ENCODE assay signal across 16 cellular contexts in the genomic region with DNA sequence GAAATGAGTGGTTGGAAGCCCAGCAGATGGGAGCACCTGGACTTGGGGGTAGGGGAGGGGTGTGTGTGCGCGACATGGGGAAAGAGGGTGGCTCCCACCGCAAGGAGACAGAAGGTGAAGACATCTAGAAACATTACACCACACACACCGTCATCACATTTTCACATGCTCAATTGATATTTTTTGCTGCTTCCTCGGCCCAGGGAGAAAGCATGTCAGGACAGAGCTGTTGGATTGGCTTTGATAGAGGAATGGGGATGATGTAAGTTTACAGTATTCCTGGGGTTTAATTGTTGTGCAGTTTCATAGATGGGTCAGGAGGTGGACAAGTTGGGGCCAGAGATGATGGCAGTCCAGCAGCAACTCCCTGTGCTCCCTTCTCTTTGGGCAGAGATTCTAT. TPM values are rescaled to one million over a fixed set of nuclear protein-coding genes. Genes with fewer than 3 reads are reported as not detected.
DNase-seq lines count a peak whose midpoint lies in the region; ATAC-seq and TF ChIP-seq lines count a peak whose summit lies in the region.
"Had no signal": no experiment of that assay in that cellular context is flagged by ENCODE, and none has a peak within 500 bp of the region (broad histone marks: within the 10 kb centered on the region; RNA-seq: fewer than 3 reads in every experiment).

No MANE protein-coding gene starts in this region.

- H3K36me3 ChIP-seq in breast epithelium (no peaks in the 10 kb centered on the region), gastrocnemius medialis (peaks cover 16 to 75% of the 10 kb centered on the region in 2 donors), WERI-Rb-1 (peaks cover 58% of the 10 kb centered on the region), brain microvascular endothelial cell (replicated peaks) (peaks cover 63% of the 10 kb centered on the region)

- H3K4me1 ChIP-seq in breast epithelium (peaks cover 0 to 9% of the 10 kb centered on the region in 2 donors), gastrocnemius medialis (peaks cover 27 to 51% of the 10 kb centered on the region in 2 donors)
- H3K4me1 ChIP-seq: Caco-2 had no signal

- H3K9me3 ChIP-seq in breast epithelium (no peaks in the 10 kb centered on the region), T-helper 17 cell (ENCODE audit: control insufficient read depth, low read length, poor library complexity, severe bottlenecking) (no peaks in the 10 kb centered on the region), gastrocnemius medialis (no peaks in the 10 kb centered on the region), WERI-Rb-1 (ENCODE audit: severe bottlenecking) (no peaks in the 10 kb centered on the region)
- H3K9me3 ChIP-seq: Caco-2 had no signal

- H3K27ac Mint-ChIP-seq in MCF 10A (ENCODE audit: low read depth, unreplicated experiment), result no peak overlapping the region
- peak overlapping the region; percentile 78 for H3K27ac Mint-ChIP-seq in T-helper 17 cell
- H3K27ac Mint-ChIP-seq: B cell, H9 had no signal

- peak overlapping the region; percentile 80 to 88 for H3K27ac ChIP-seq in breast epithelium
- peak overlapping the region; percentile 41 for H3K27ac ChIP-seq in epithelial cell of prostate
- peak overlapping the region; percentile 98 to 100 (median 98) for H3K27ac ChIP-seq in gastrocnemius medialis
- H3K27ac ChIP-seq in WERI-Rb-1, result no peak overlapping the region
- H3K27ac ChIP-seq in brain microvascular endothelial cell, result no peak overlapping the region

- no peaks in the 10 kb centered on the region for H3K9me3 Mint-ChIP-seq in MCF 10A (ENCODE audit: unreplicated experiment)
- H3K9me3 Mint-ChIP-seq: H9 had no signal

- H3K36me3 Mint-ChIP-seq in MCF 10A (ENCODE audit: insufficient read depth, unreplicated experiment) (peaks cover 58% of the 10 kb centered on the region), T-helper 17 cell (ENCODE audit: low read depth) (peaks cover 8% of the 10 kb centered on the region)

- H3K4me3 Mint-ChIP-seq in MCF 10A (ENCODE audit: unreplicated experiment) (no peak overlapping the region), T-helper 17 cell (no peak overlapping the region)
- H3K4me3 Mint-ChIP-seq: B cell; CD4-positive, alpha-beta memory T cell; H9 had no signal

- in situ Hi-C loops in gastrocnemius medialis (cut with MboI; ENCODE audit: low sequenced_read_pairs in 4 of 4), result loop anchor here in 3 of 4 donors (25.0 kb wide), 2 partner anchors 490 to 1565 kb away; partner anchors contain the start of gene YBX3 (in 2 of the 3)
- in situ Hi-C loops in brain microvascular endothelial cell (cut with HindIII; ENCODE audit: low pct_ligation_motif_present, low sequenced_read_pairs), result no loop called here

- DNase-seq in breast epithelium (ENCODE audit: low spot score in 2 of 2), result peak in 1 of 2 donors; percentile 38
- DNase-seq in MCF 10A (ENCODE audit: unreplicated experiment), result no peak
- DNase-seq in T-helper 17 cell, result no peak
- DNase-seq in epithelial cell of prostate (ENCODE audit: low read depth, low spot score), result no peak
- DNase-seq in gastrocnemius medialis, result no peak
- DNase-seq in WERI-Rb-1, result no peak
- no peak for DNase-seq in brain microvascular endothelial cell
- DNase-seq in activated CD4-positive, alpha-beta T cell treated with anti-CD3 and anti-CD28 coated beads, Interleukin-2, amount 50 U/mL, for 4 hours, result no peak
- DNase-seq: C1 segment of cervical spinal cord; CD4-positive, alpha-beta memory T cell; DND-41; GDM1; GOT3; H9 had no signal

- TF ChIP-seq POLR2A in breast epithelium (IDR thresholded peaks at IDR 0.05) (no peak), gastrocnemius medialis (IDR thresholded peaks at IDR 0.05) (no peak)

- intact Hi-C loops in breast epithelium (cut with DNase I; ENCODE audit: low total_unique reads) (no loop called here), MCF 10A (cut with micrococcal nuclease) (no loop called here), gastrocnemius medialis (cut with DNase I; ENCODE audit: low total_unique reads) (no loop called here)

- H3K4me1 Mint-ChIP-seq in MCF 10A (ENCODE audit: insufficient read depth, unreplicated experiment) (peaks cover 6% of the 10 kb centered on the region), T-helper 17 cell (peaks cover 8% of the 10 kb centered on the region)
- H3K4me1 Mint-ChIP-seq: B cell, H9 had no signal

- TF ChIP-seq CTCF in breast epithelium (IDR thresholded peaks at IDR 0.05) (no peak), MCF 10A (IDR thresholded peaks at IDR 0.05; ENCODE audit: unreplicated experiment) (no peak), gastrocnemius medialis (IDR thresholded peaks at IDR 0.05 in 4 of 5, conservative IDR thresholded peaks at IDR 0.05 in 1 of 5) (no peak), WERI-Rb-1 (IDR thresholded peaks at IDR 0.05; ENCODE audit: low read depth, low read length) (no peak), brain microvascular endothelial cell (IDR thresholded peaks at IDR 0.05; ENCODE audit: low read depth, low read length, missing control alignments) (no peak)

- H3K27me3 Mint-ChIP-seq in MCF 10A (ENCODE audit: insufficient read depth, unreplicated experiment), result no peaks in the 10 kb centered on the region
- H3K27me3 Mint-ChIP-seq in T-helper 17 cell, result no peaks in the 10 kb centered on the region
- H3K27me3 Mint-ChIP-seq: CD4-positive, alpha-beta memory T cell had no signal

- ATAC-seq in T-helper 17 cell (no peak), gastrocnemius medialis (no peak)

- POLR2A ChIA-PET in MCF 10A (lab: Yijun Ruan, JAX), result interaction anchor here (3.3 kb wide), 1 partner anchor 9 kb away, joined by 15 read pairs; the partner anchor contains the start of gene GABARAPL1

- CTCF ChIA-PET in MCF 10A (lab: Yijun Ruan, JAX), result interaction anchor here (1.6 to 3.5 kb wide), 2 partner anchors 14 to 109 kb away, joined by 4 to 18 read pairs; no protein-coding TSS in a partner anchor

- BruUV-seq in MCF 10A (replicated peaks; lab: Mats Ljungman, UMichigan), result no TSS peak

- no peak overlapping the region for H3K4me3 ChIP-seq in breast epithelium
- no peak overlapping the region for H3K4me3 ChIP-seq in gastrocnemius medialis
- H3K4me3 ChIP-seq in WERI-Rb-1 (ENCODE audit: low read depth, low read length), result no peak overlapping the region
- H3K4me3 ChIP-seq in brain microvascular endothelial cell (ENCODE audit: low read depth, low read length), result no peak overlapping the region

- H3K27me3 ChIP-seq in breast epithelium, result no peaks in the 10 kb centered on the region
- H3K27me3 ChIP-seq in gastrocnemius medialis, result no peaks in the 10 kb centered on the region
- H3K27me3 ChIP-seq in WERI-Rb-1 (ENCODE audit: insufficient read depth, low read depth, severe bottlenecking), result no peaks in the 10 kb centered on the region
- H3K27me3 ChIP-seq in brain microvascular endothelial cell (replicated peaks), result no peaks in the 10 kb centered on the region

RNA-seq across cellular contexts. Expression of gene GABARAPL1, which starts 9.2 kb away (rescaled TPM):
- total RNA-seq in breast epithelium (100 to 1,000 TPM; 146 to 182 (median 155) TPM), MCF 10A (2022) (19.7 and 28.1 TPM in 2 replicates), T-helper 17 cell (100 to 1,000 TPM; 104 to 110 TPM), gastrocnemius medialis (100 to 1,000 TPM; 144 to 605 (median 175) TPM)

RNA-seq across cellular contexts. Expression of gene TMEM52B, which starts 43.0 kb away (rescaled TPM):
- total RNA-seq in breast epithelium (under 1 TPM in 2 of 3 donors, not detected in 1; 0.33 to 0.44 TPM), MCF 10A (2022) (not detected in 2 replicates), T-helper 17 cell (not detected), gastrocnemius medialis (not detected)
- total RNA-seq: B cell; CD4-positive, alpha-beta memory T cell; H9 had no signal

RNA-seq across cellular contexts. Expression of gene OLR1, which starts 49.9 kb away (rescaled TPM):
- 10 to 100 TPM in 1 of 3 donors, 1 to 10 TPM in 1, not detected in 1; 3.3 to 17.1 TPM for total RNA-seq in breast epithelium
- 0.25 TPM in 1 of 2 replicates, not detected in the other for total RNA-seq in MCF 10A (2022)
- under 1 TPM in 1 of 2 donors, not detected in 1; 0.15 TPM for total RNA-seq in T-helper 17 cell
- under 1 TPM in 1 of 4 donors, not detected in 3; 0.42 TPM for total RNA-seq in gastrocnemius medialis
- total RNA-seq: B cell, H9 had no signal

Comparison
In these comparisons a context has a peak if more than half of its experiments do, and no peak if none do; other contexts are left out.
1. H3K27ac ChIP-seq: peak in breast epithelium (2 of 2), epithelial cell of prostate (single experiment) and gastrocnemius medialis (4 of 4); none in WERI-Rb-1 (single experiment) and brain microvascular endothelial cell (single experiment).